20 cellular contexts compared by ENCODE assay signal in genomic region chr12:132739600-132740312, GRCh38. TPM values are rescaled to one million over a fixed set of nuclear protein-coding genes. Genes with fewer than 3 reads are reported as not detected.
A peak's percentile ranks its signal among the peaks of the same experiment; 100 is the strongest.
DNase-seq lines count a peak whose midpoint lies in the region; TF ChIP-seq lines count a peak whose summit lies in the region.
"Had no signal": no experiment of that assay in that cellular context is flagged by ENCODE, and none has a peak within 500 bp of the region (broad histone marks: within the 10 kb centered on the region; RNA-seq: fewer than 3 reads in every experiment).

No MANE protein-coding gene starts in this region.

- no peak for DNase-seq in activated T-cell treated with anti-CD3 and anti-CD28 coated beads, Interleukin-2, amount 50 U/mL, for 24 hours
- DNase-seq in activated T-cell treated with anti-CD3 and anti-CD28 coated beads, Interleukin-2, amount 50 U/mL, for 48 hours: no peak
- DNase-seq in dorsolateral prefrontal cortex (no peak), left ventricle myocardium inferior (no peak), osteoblast (ENCODE audit: insufficient read length, low spot score, missing footprints) (peak; percentile 69), GM20000 (ENCODE audit: low spot score) (no peak), coronary artery (ENCODE audit: low spot score) (no peak)
- no peak for DNase-seq in activated CD4-positive, alpha-beta T cell treated with anti-CD3 and anti-CD28 coated beads, Interleukin-2, amount 50 U/mL, for 4 hours
- DNase-seq: 8988T, DMS79 treated with DMSO at 0.1 percent for 48 hours, H7, HFFc6, MV-4-11, NCI-H187, NCI-H2227 treated with DMSO at 0.1 percent for 48 hours, NCI-H510A treated with DMSO at 0.1 percent for 48 hours, NCI-H774, PC-3 had no signal

- H4K20me1 ChIP-seq in osteoblast (ENCODE audit: insufficient read depth, low read length): peaks cover 40% of the 10 kb centered on the region

- peaks cover 12% of the 10 kb centered on the region for H3K4me1 Mint-ChIP-seq in activated T-cell treated with anti-CD3 and anti-CD28 coated beads, Interleukin-2, amount 50 U/mL, for 24 hours (ENCODE audit: low read depth)
- H3K4me1 Mint-ChIP-seq: CD14-positive monocyte had no signal

- no peak overlapping the region for H3K4me3 ChIP-seq in dorsolateral prefrontal cortex
- no peak overlapping the region for H3K4me3 ChIP-seq in left ventricle myocardium inferior
- no peak overlapping the region for H3K4me3 ChIP-seq in osteoblast (ENCODE audit: insufficient read depth, low read length)
- H3K4me3 ChIP-seq in coronary artery: no peak overlapping the region

- intact Hi-C loops in dorsolateral prefrontal cortex (cut with DNase I) (no loop called here), left ventricle myocardium inferior (cut with micrococcal nuclease) (no loop called here)

- peaks cover 65% of the 10 kb centered on the region for H3K79me2 ChIP-seq in osteoblast (ENCODE audit: insufficient read depth, low read length)

- H3K4me3 Mint-ChIP-seq in activated T-cell treated with anti-CD3 and anti-CD28 coated beads, Interleukin-2, amount 50 U/mL, for 24 hours: no peak overlapping the region
- H3K4me3 Mint-ChIP-seq: CD14-positive monocyte, HFFc6 had no signal

- TF ChIP-seq CTCF in dorsolateral prefrontal cortex (IDR thresholded peaks at IDR 0.05 in 54 of 56, conservative IDR thresholded peaks at IDR 0.05 in 2 of 56; ENCODE audit: low read depth in 1 of 56, partially characterized antibody in 56 of 56): no peak
- no peak for TF ChIP-seq CTCF in left ventricle myocardium inferior (IDR thresholded peaks at IDR 0.05; ENCODE audit: borderline replicate concordance)
- TF ChIP-seq CTCF in osteoblast (IDR thresholded peaks at IDR 0.05; ENCODE audit: extremely low read depth, low read depth, low read length): no peak
- no peak for TF ChIP-seq CTCF in GM20000 (IDR thresholded peaks at IDR 0.05; ENCODE audit: extremely low read depth, missing control alignments)
- no peak for TF ChIP-seq CTCF in coronary artery (IDR thresholded peaks at IDR 0.05)

- H3K36me3 ChIP-seq in left ventricle myocardium inferior (peaks cover 93% of the 10 kb centered on the region), osteoblast (ENCODE audit: insufficient read depth, low read length) (peaks cover 88% of the 10 kb centered on the region)

- peak overlapping the region; percentile 57 for H3K27ac Mint-ChIP-seq in activated T-cell treated with anti-CD3 and anti-CD28 coated beads, Interleukin-2, amount 50 U/mL, for 24 hours
- H3K27ac Mint-ChIP-seq: CD14-positive monocyte had no signal

- H3K27me3 ChIP-seq in dorsolateral prefrontal cortex (no peaks in the 10 kb centered on the region), left ventricle myocardium inferior (ENCODE audit: low read depth) (no peaks in the 10 kb centered on the region), osteoblast (ENCODE audit: insufficient read depth, low read length) (no peaks in the 10 kb centered on the region)

- peak overlapping the region in 30 of 59 donors; percentile 7 to 67 (median 38) for H3K27ac ChIP-seq in dorsolateral prefrontal cortex
- peak overlapping the region; percentile 86 for H3K27ac ChIP-seq in left ventricle myocardium inferior (replicated peaks)
- no peak overlapping the region for H3K27ac ChIP-seq in osteoblast (ENCODE audit: low read depth, low read length)
- H3K27ac ChIP-seq in coronary artery: no peak overlapping the region
- H3K27ac ChIP-seq: KMS-11 had no signal

- H3K4me1 ChIP-seq in left ventricle myocardium inferior: peaks cover 38% of the 10 kb centered on the region
- H3K4me1 ChIP-seq in osteoblast (ENCODE audit: insufficient read depth, low read length): no peaks in the 10 kb centered on the region

- peaks cover 100% of the 10 kb centered on the region for H3K36me3 Mint-ChIP-seq in activated T-cell treated with anti-CD3 and anti-CD28 coated beads, Interleukin-2, amount 50 U/mL, for 24 hours (ENCODE audit: low read depth)

- H3K9me3 ChIP-seq in left ventricle myocardium inferior (replicated peaks) (no peaks in the 10 kb centered on the region), osteoblast (ENCODE audit: low read depth, low read length) (no peaks in the 10 kb centered on the region)

- H3K27me3 Mint-ChIP-seq in activated T-cell treated with anti-CD3 and anti-CD28 coated beads, Interleukin-2, amount 50 U/mL, for 24 hours: no peaks in the 10 kb centered on the region

- no peak overlapping the region for H3K4me2 ChIP-seq in osteoblast (ENCODE audit: insufficient read depth, low read length)
- H3K4me2 ChIP-seq: KMS-11 had no signal

- H3K9me3 Mint-ChIP-seq in activated T-cell treated with anti-CD3 and anti-CD28 coated beads, Interleukin-2, amount 50 U/mL, for 24 hours: no peaks in the 10 kb centered on the region
- H3K9me3 Mint-ChIP-seq: HFFc6 had no signal

- no peak overlapping the region for H2AFZ ChIP-seq in osteoblast (ENCODE audit: low read length)

RNA-seq across cellular contexts. Expression of gene ANKLE2, which starts 21.9 kb away (rescaled TPM):
- total RNA-seq in dorsolateral prefrontal cortex (10 to 100 TPM; 35.7 to 67.9 (median 47.9) TPM), left ventricle myocardium inferior (21.2 TPM), osteoblast (79.9 and 86.1 TPM in 2 replicates)

RNA-seq across cellular contexts. Expression of gene PGAM5, which starts 29.1 kb away (rescaled TPM):
- total RNA-seq in dorsolateral prefrontal cortex (10 to 100 TPM; 15.3 to 56.7 (median 36.9) TPM), left ventricle myocardium inferior (27.3 TPM), osteoblast (20.9 and 24.6 TPM in 2 replicates)

RNA-seq across cellular contexts. Expression of gene PXMP2, which starts 52.4 kb away (rescaled TPM):
- 10 to 100 TPM; 10.1 to 33.5 (median 19.5) TPM for total RNA-seq in dorsolateral prefrontal cortex
- total RNA-seq in left ventricle myocardium inferior: 42.3 TPM
- 10.1 and 10.6 TPM in 2 replicates for total RNA-seq in osteoblast

RNA-seq across cellular contexts. Expression of gene POLE, which starts 52.6 kb away (rescaled TPM):
- 10 to 100 TPM; 13.3 to 75.6 (median 33.4) TPM for total RNA-seq in dorsolateral prefrontal cortex
- 9.0 TPM for total RNA-seq in left ventricle myocardium inferior
- total RNA-seq in osteoblast: 15.2 and 22.1 TPM in 2 replicates

Comparison
In these comparisons a context has a peak if more than half of its experiments do, and no peak if none do; other contexts are left out.
1. H3K27ac ChIP-seq: peak in dorsolateral prefrontal cortex (30 of 59) and left ventricle myocardium inferior (single experiment); none in osteoblast (single experiment) and coronary artery (0 of 2).